In genomic region chr10:26733750-26734568, GRCh38 we compare ENCODE assay signal across 1 cellular context.
TF ChIP-seq lines count a peak whose summit lies in the region.

No MANE protein-coding gene starts in this region.

TF ChIP-seq in HepG2, 621 proteins besides CTCF, POLR2A, EP300 and RAD21 (continued from another document and continues in another):
- no peak for TF ChIP-seq ZSCAN31 (CRISPR knock-in tag; IDR thresholded peaks at IDR 0.05; ENCODE audit: low read depth)
- TF ChIP-seq ZBTB10 (CRISPR knock-in tag; IDR thresholded peaks at IDR 0.05; ENCODE audit: borderline replicate concordance): no peak
- no peak for TF ChIP-seq TP53 (CRISPR knock-in tag; conservative IDR thresholded peaks at IDR 0.05)
- no peak for TF ChIP-seq ZNF619 (CRISPR knock-in tag; IDR thresholded peaks at IDR 0.05)
- no peak; the same call in 1 of the 2 replicates for TF ChIP-seq YEATS2 (CRISPR knock-in tag; IDR thresholded peaks at IDR 0.05; ENCODE audit: borderline replicate concordance)
- TF ChIP-seq ZBTB37 (CRISPR knock-in tag; IDR thresholded peaks at IDR 0.05): no peak
- TF ChIP-seq ZNF879 (CRISPR knock-in tag; IDR thresholded peaks at IDR 0.05): no peak
- TF ChIP-seq, protein P1, sequence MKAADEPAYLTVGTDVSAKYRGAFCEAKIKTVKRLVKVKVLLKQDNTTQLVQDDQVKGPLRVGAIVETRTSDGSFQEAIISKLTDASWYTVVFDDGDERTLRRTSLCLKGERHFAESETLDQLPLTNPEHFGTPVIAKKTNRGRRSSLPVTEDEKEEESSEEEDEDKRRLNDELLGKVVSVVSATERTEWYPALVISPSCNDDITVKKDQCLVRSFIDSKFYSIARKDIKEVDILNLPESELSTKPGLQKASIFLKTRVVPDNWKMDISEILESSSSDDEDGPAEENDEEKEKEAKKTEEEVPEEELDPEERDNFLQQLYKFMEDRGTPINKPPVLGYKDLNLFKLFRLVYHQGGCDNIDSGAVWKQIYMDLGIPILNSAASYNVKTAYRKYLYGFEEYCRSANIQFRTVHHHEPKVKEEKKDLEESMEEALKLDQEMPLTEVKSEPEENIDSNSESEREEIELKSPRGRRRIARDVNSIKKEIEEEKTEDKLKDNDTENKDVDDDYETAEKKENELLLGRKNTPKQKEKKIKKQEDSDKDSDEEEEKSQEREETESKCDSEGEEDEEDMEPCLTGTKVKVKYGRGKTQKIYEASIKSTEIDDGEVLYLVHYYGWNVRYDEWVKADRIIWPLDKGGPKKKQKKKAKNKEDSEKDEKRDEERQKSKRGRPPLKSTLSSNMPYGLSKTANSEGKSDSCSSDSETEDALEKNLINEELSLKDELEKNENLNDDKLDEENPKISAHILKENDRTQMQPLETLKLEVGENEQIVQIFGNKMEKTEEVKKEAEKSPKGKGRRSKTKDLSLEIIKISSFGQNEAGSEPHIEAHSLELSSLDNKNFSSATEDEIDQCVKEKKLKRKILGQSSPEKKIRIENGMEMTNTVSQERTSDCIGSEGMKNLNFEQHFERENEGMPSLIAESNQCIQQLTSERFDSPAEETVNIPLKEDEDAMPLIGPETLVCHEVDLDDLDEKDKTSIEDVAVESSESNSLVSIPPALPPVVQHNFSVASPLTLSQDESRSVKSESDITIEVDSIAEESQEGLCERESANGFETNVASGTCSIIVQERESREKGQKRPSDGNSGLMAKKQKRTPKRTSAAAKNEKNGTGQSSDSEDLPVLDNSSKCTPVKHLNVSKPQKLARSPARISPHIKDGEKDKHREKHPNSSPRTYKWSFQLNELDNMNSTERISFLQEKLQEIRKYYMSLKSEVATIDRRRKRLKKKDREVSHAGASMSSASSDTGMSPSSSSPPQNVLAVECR (CRISPR knock-in tag; IDR thresholded peaks at IDR 0.05; ENCODE audit: borderline replicate concordance): peak; percentile 73; the same call in 1 of the 2 replicates
- TF ChIP-seq, protein P2, sequence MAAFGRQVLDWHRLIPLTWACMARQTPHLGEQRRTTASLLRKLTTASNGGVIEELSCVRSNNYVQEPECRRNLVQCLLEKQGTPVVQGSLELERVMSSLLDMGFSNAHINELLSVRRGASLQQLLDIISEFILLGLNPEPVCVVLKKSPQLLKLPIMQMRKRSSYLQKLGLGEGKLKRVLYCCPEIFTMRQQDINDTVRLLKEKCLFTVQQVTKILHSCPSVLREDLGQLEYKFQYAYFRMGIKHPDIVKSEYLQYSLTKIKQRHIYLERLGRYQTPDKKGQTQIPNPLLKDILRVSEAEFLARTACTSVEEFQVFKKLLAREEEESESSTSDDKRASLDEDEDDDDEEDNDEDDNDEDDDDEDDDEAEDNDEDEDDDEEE (CRISPR knock-in tag; IDR thresholded peaks at IDR 0.05): no peak
- no peak for TF ChIP-seq ZNF775 (CRISPR knock-in tag; IDR thresholded peaks at IDR 0.05; ENCODE audit: borderline replicate concordance)
- TF ChIP-seq, protein P3, sequence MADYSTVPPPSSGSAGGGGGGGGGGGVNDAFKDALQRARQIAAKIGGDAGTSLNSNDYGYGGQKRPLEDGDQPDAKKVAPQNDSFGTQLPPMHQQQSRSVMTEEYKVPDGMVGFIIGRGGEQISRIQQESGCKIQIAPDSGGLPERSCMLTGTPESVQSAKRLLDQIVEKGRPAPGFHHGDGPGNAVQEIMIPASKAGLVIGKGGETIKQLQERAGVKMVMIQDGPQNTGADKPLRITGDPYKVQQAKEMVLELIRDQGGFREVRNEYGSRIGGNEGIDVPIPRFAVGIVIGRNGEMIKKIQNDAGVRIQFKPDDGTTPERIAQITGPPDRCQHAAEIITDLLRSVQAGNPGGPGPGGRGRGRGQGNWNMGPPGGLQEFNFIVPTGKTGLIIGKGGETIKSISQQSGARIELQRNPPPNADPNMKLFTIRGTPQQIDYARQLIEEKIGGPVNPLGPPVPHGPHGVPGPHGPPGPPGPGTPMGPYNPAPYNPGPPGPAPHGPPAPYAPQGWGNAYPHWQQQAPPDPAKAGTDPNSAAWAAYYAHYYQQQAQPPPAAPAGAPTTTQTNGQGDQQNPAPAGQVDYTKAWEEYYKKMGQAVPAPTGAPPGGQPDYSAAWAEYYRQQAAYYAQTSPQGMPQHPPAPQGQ (CRISPR knock-in tag; IDR thresholded peaks at IDR 0.05; ENCODE audit: borderline replicate concordance): no peak
- TF ChIP-seq ESRRA (CRISPR knock-in tag; IDR thresholded peaks at IDR 0.05; ENCODE audit: low read depth): peak; percentile 94
- peak; percentile 82; the same call in 1 of the 2 replicates for TF ChIP-seq ZNF431 (CRISPR knock-in tag; IDR thresholded peaks at IDR 0.05; ENCODE audit: borderline replicate concordance, low read depth)
- 0 out of 2 replicates have a peak, but pooled peaks have one; percentile 16 for TF ChIP-seq SIN3B (IDR thresholded peaks at IDR 0.05; ENCODE audit: low read length)
- no peak for TF ChIP-seq ZNF782 (CRISPR knock-in tag; IDR thresholded peaks at IDR 0.05; ENCODE audit: borderline replicate concordance)
- TF ChIP-seq BRD4 (CRISPR knock-in tag; IDR thresholded peaks at IDR 0.05): peak; percentile 25; the same call in 1 of the 2 replicates
- peak; percentile 73; the same call in 1 of the 2 replicates for TF ChIP-seq MYC (CRISPR knock-in tag; IDR thresholded peaks at IDR 0.05; ENCODE audit: borderline replicate concordance)
- no peak for TF ChIP-seq ZBTB42 (CRISPR knock-in tag; IDR thresholded peaks at IDR 0.05)
- no peak for TF ChIP-seq ZNF296 (CRISPR knock-in tag; conservative IDR thresholded peaks at IDR 0.05)
- no peak for TF ChIP-seq FIP1L1 (IDR thresholded peaks at IDR 0.05; ENCODE audit: borderline replicate concordance, insufficient read depth, low read depth, low read length)
- peak; percentile 47 for TF ChIP-seq MXD4 (CRISPR knock-in tag; IDR thresholded peaks at IDR 0.05)
- TF ChIP-seq ZNF616 (CRISPR knock-in tag; IDR thresholded peaks at IDR 0.05; ENCODE audit: low read depth): no peak
- TF ChIP-seq ZNF850 (CRISPR knock-in tag; conservative IDR thresholded peaks at IDR 0.05): no peak
- no peak for TF ChIP-seq ZNF781 (CRISPR knock-in tag; IDR thresholded peaks at IDR 0.05; ENCODE audit: borderline replicate concordance, not compliant biosample characterization)
- peak; percentile 34 for TF ChIP-seq SMC3 (IDR thresholded peaks at IDR 0.05; ENCODE audit: low read length)
- TF ChIP-seq DNMT1 (CRISPR knock-in tag; IDR thresholded peaks at IDR 0.05): no peak
- TF ChIP-seq LRRFIP1 (CRISPR knock-in tag; conservative IDR thresholded peaks at IDR 0.05): no peak
- no peak for TF ChIP-seq MYNN (CRISPR knock-in tag; IDR thresholded peaks at IDR 0.05; ENCODE audit: low read depth)
- TF ChIP-seq, protein P4, sequence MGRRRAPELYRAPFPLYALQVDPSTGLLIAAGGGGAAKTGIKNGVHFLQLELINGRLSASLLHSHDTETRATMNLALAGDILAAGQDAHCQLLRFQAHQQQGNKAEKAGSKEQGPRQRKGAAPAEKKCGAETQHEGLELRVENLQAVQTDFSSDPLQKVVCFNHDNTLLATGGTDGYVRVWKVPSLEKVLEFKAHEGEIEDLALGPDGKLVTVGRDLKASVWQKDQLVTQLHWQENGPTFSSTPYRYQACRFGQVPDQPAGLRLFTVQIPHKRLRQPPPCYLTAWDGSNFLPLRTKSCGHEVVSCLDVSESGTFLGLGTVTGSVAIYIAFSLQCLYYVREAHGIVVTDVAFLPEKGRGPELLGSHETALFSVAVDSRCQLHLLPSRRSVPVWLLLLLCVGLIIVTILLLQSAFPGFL (CRISPR knock-in tag; IDR thresholded peaks at IDR 0.05): no peak
- TF ChIP-seq, protein P5, sequence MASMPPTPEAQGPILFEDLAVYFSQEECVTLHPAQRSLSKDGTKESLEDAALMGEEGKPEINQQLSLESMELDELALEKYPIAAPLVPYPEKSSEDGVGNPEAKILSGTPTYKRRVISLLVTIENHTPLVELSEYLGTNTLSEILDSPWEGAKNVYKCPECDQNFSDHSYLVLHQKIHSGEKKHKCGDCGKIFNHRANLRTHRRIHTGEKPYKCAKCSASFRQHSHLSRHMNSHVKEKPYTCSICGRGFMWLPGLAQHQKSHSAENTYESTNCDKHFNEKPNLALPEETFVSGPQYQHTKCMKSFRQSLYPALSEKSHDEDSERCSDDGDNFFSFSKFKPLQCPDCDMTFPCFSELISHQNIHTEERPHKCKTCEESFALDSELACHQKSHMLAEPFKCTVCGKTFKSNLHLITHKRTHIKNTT (CRISPR knock-in tag; IDR thresholded peaks at IDR 0.05): no peak
- TF ChIP-seq KLF13 (CRISPR knock-in tag; IDR thresholded peaks at IDR 0.05): no peak
- TF ChIP-seq PRMT3 (CRISPR knock-in tag; IDR thresholded peaks at IDR 0.05; ENCODE audit: borderline replicate concordance, low read depth): no peak
- no peak for TF ChIP-seq KAT7 (CRISPR knock-in tag; IDR thresholded peaks at IDR 0.05; ENCODE audit: borderline replicate concordance)
- TF ChIP-seq PHB2 (IDR thresholded peaks at IDR 0.05; ENCODE audit: partially characterized antibody): no peak
- TF ChIP-seq THYN1 (CRISPR knock-in tag; IDR thresholded peaks at IDR 0.05; ENCODE audit: borderline replicate concordance, low read depth): no peak
- no peak for TF ChIP-seq ZNF101 (CRISPR knock-in tag; IDR thresholded peaks at IDR 0.05; ENCODE audit: borderline replicate concordance, low read depth)
- no peak for TF ChIP-seq CAMTA2 (CRISPR knock-in tag; IDR thresholded peaks at IDR 0.05; ENCODE audit: borderline replicate concordance)
- peak; percentile 100 for TF ChIP-seq ZNF292 (CRISPR knock-in tag; IDR thresholded peaks at IDR 0.05; ENCODE audit: borderline replicate concordance, low read depth)
- TF ChIP-seq ZNF441 (CRISPR knock-in tag; IDR thresholded peaks at IDR 0.05; ENCODE audit: borderline replicate concordance): peak; percentile 58; the same call in 1 of the 2 replicates
- TF ChIP-seq, protein P6, sequence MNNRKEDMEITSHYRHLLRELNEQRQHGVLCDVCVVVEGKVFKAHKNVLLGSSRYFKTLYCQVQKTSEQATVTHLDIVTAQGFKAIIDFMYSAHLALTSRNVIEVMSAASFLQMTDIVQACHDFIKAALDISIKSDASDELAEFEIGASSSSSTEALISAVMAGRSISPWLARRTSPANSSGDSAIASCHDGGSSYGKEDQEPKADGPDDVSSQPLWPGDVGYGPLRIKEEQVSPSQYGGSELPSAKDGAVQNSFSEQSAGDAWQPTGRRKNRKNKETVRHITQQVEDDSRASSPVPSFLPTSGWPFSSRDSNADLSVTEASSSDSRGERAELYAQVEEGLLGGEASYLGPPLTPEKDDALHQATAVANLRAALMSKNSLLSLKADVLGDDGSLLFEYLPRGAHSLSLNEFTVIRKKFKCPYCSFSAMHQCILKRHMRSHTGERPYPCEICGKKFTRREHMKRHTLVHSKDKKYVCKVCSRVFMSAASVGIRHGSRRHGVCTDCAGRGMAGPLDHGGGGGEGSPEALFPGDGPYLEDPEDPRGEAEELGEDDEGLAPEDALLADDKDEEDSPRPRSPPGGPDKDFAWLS (CRISPR knock-in tag; IDR thresholded peaks at IDR 0.05; ENCODE audit: borderline replicate concordance): no peak
- no peak for TF ChIP-seq NPAS2 (CRISPR knock-in tag; IDR thresholded peaks at IDR 0.05; ENCODE audit: borderline replicate concordance)
- no peak for TF ChIP-seq GFI1 (CRISPR knock-in tag; IDR thresholded peaks at IDR 0.05; ENCODE audit: borderline replicate concordance)
- no peak for TF ChIP-seq ZNF615 (CRISPR knock-in tag; IDR thresholded peaks at IDR 0.05; ENCODE audit: borderline replicate concordance)
- TF ChIP-seq, protein P7, sequence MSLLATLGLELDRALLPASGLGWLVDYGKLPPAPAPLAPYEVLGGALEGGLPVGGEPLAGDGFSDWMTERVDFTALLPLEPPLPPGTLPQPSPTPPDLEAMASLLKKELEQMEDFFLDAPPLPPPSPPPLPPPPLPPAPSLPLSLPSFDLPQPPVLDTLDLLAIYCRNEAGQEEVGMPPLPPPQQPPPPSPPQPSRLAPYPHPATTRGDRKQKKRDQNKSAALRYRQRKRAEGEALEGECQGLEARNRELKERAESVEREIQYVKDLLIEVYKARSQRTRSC (CRISPR knock-in tag; IDR thresholded peaks at IDR 0.05; ENCODE audit: low read depth): no peak
- TF ChIP-seq NFIB (CRISPR knock-in tag; IDR thresholded peaks at IDR 0.05; ENCODE audit: borderline replicate concordance): no peak
- no peak for TF ChIP-seq ZNF746 (CRISPR knock-in tag; IDR thresholded peaks at IDR 0.05)
- no peak for TF ChIP-seq ZNF446 (CRISPR knock-in tag; IDR thresholded peaks at IDR 0.05)
